In the genomic region with DNA sequence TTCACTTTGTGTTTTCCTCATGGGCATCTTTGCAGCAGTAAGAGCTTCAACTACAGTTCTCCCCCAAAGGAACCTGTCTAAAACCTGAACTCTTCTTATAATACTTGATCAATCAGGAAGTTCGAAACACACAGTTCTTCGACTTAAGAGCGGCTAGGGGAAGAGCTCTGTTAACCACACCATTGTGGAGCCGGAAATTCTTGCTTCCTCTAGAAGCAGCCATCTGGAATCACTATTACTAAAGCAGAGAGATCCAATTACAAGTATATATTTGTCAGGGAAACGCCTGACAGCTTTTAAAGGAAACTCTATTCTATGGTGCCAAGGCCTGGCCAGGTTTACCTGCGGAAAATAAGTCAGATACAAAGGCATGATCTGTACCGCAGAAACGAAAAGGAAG, we compare ENCODE assay signal across 8 cellular contexts.
DNase-seq lines count a peak whose midpoint lies in the region; ATAC-seq and TF ChIP-seq lines count a peak whose summit lies in the region.
"Had no signal": no experiment of that assay in that cellular context is flagged by ENCODE, and none has a peak within 500 bp of the region (broad histone marks: within the 10 kb centered on the region; RNA-seq: fewer than 3 reads in every experiment).

No MANE protein-coding gene starts in this region.

- H3K4me3 ChIP-seq in brain microvascular endothelial cell (ENCODE audit: low read depth, low read length): no peak overlapping the region
- H3K4me3 ChIP-seq: SJCRH30 had no signal

- DNase-seq in NCI-H510A (lab: John Stamatoyannopoulos, UW): peak; percentile 39
- DNase-seq in brain microvascular endothelial cell: peak; percentile 27
- DNase-seq in pulmonary artery endothelial cell (ENCODE audit: low read depth, low spot score): peak; percentile 50
- no peak for DNase-seq in stimulated activated CD4-positive, alpha-beta T cell treated with anti-CD3 and anti-CD28 coated beads, Interleukin-4, amount 100 ng/mL, for 1 hour

- H3K36me3 ChIP-seq in brain microvascular endothelial cell (replicated peaks): no peaks in the 10 kb centered on the region
- H3K36me3 ChIP-seq: SJCRH30 had no signal

- ATAC-seq in GM18861 (IDR thresholded peaks at IDR 0.05; ENCODE audit: unreplicated experiment) (peak; percentile 73), HG02759 (IDR thresholded peaks at IDR 0.05; ENCODE audit: unreplicated experiment) (peak; percentile 90), HG03520 (IDR thresholded peaks at IDR 0.05; ENCODE audit: unreplicated experiment) (no peak)

- peak overlapping the region; percentile 30 for H3K27ac ChIP-seq in brain microvascular endothelial cell
- H3K27ac ChIP-seq: SJCRH30 had no signal

- in situ Hi-C loops in brain microvascular endothelial cell (cut with HindIII; ENCODE audit: low pct_ligation_motif_present, low sequenced_read_pairs): no loop called here

- TF ChIP-seq CTCF in brain microvascular endothelial cell (IDR thresholded peaks at IDR 0.05; ENCODE audit: low read depth, low read length, missing control alignments): no peak

- no peaks in the 10 kb centered on the region for H3K27me3 ChIP-seq in brain microvascular endothelial cell (replicated peaks)
- H3K27me3 ChIP-seq: SJCRH30 had no signal
